Comparison of ENCODE assay signal across 8 cellular contexts in genomic region chr10:77036993-77037734, GRCh38.
A peak's percentile ranks its signal among the peaks of the same experiment; 100 is the strongest.
DNase-seq lines count a peak whose midpoint lies in the region; TF ChIP-seq lines count a peak whose summit lies in the region.
"Had no signal": no experiment of that assay in that cellular context is flagged by ENCODE, and none has a peak within 500 bp of the region (broad histone marks: within the 10 kb centered on the region; RNA-seq: fewer than 3 reads in every experiment).

No MANE protein-coding gene starts in this region.

- H3K27me3 Mint-ChIP-seq in nephron (ENCODE audit: low read depth): peaks cover 6% of the 10 kb centered on the region

- DNase-seq in GM10266 (ENCODE audit: extremely low spot score): peak; percentile 12
- DNase-seq in Jurkat, Clone E6-1 (ENCODE audit: low read depth, low spot score): peak; percentile 68
- DNase-seq in astrocyte of the cerebellum (ENCODE audit: low read depth): no peak
- no peak for DNase-seq in NCI-H446 (lab: John Stamatoyannopoulos, UW)
- DNase-seq in stimulated activated CD8-positive, alpha-beta memory T cell treated with anti-CD3 and anti-CD28 coated beads, Interleukin-4, amount 100 ng/mL, for 48 hours: no peak
- DNase-seq in GM19238 (ENCODE audit: insufficient read length, low spot score): no peak

- peak; percentile 45 for TF ChIP-seq CTCF in GM10266 (IDR thresholded peaks at IDR 0.05; ENCODE audit: control insufficient read depth, insufficient read depth, low read depth, missing control alignments)
- peak; percentile 67 for TF ChIP-seq CTCF in astrocyte of the cerebellum (IDR thresholded peaks at IDR 0.05; ENCODE audit: low read depth, low read length, missing control alignments)
- peak; percentile 30 to 52 (median 49) for TF ChIP-seq CTCF in nephron (IDR thresholded peaks at IDR 0.05; ENCODE audit: unreplicated experiment in 3 of 3)

- in situ Hi-C loops in astrocyte of the cerebellum (cut with HindIII; ENCODE audit: low sequenced_read_pairs): no loop called here

- H3K4me3 ChIP-seq in Jurkat, Clone E6-1 (ENCODE audit: low read length): no peak overlapping the region
- no peak overlapping the region for H3K4me3 ChIP-seq in astrocyte of the cerebellum (ENCODE audit: low read depth, low read length)
- H3K4me3 ChIP-seq: skin epidermis had no signal

- no peaks in the 10 kb centered on the region for H3K9me3 Mint-ChIP-seq in nephron

- peaks cover 52% of the 10 kb centered on the region for H3K4me1 Mint-ChIP-seq in nephron

- no peaks in the 10 kb centered on the region for H3K36me3 Mint-ChIP-seq in nephron (ENCODE audit: low read depth)

- H3K27ac Mint-ChIP-seq in nephron: peak overlapping the region; percentile 43 to 94 (median 73)

- no peak overlapping the region for H3K4me3 Mint-ChIP-seq in nephron

Comparison
In these comparisons a context has a peak if more than half of its experiments do, and no peak if none do; other contexts are left out.
1. DNase-seq: peak in GM10266 (single experiment) and Jurkat, Clone E6-1 (single experiment); none in astrocyte of the cerebellum (single experiment), NCI-H446 (0 of 2), stimulated activated CD8-positive, alpha-beta memory T cell treated with anti-CD3 and anti-CD28 coated beads, Interleukin-4, amount 100 ng/mL, for 48 hours (single experiment) and GM19238 (single experiment).
2. Peak in every context shown above with its lines, with median percentiles within 50 percentile points of each other: CTCF ChIP-seq.